9 cellular contexts compared by ENCODE assay signal in genomic region chr7:12638851-12639467, GRCh38. TPM values are rescaled to one million over a fixed set of nuclear protein-coding genes. Genes with fewer than 3 reads are reported as not detected.
DNase-seq lines count a peak whose midpoint lies in the region; ATAC-seq, FAIRE-seq and TF ChIP-seq lines count a peak whose summit lies in the region.
"Had no signal": no experiment of that assay in that cellular context is flagged by ENCODE, and none has a peak within 500 bp of the region (broad histone marks: within the 10 kb centered on the region; RNA-seq: fewer than 3 reads in every experiment).

No MANE protein-coding gene starts in this region.

- H3K36me3 ChIP-seq in NT2/D1 (ENCODE audit: insufficient read depth, insufficient read length, low read length), result no peaks in the 10 kb centered on the region
- H3K36me3 ChIP-seq: HAP-1 had no signal

- H3K9me3 ChIP-seq in NT2/D1 (ENCODE audit: insufficient read depth, low read length), result no peaks in the 10 kb centered on the region
- H3K9me3 ChIP-seq: HAP-1 had no signal

- H3K4me3 ChIP-seq in NT2/D1 (ENCODE audit: insufficient read length, low read depth), result no peak overlapping the region
- H3K4me3 ChIP-seq in coronary artery, result no peak overlapping the region
- H3K4me3 ChIP-seq in lower leg skin (ENCODE audit: low read depth, poor library complexity, severe bottlenecking), result no peak overlapping the region
- H3K4me3 ChIP-seq: HAP-1 had no signal

- DNase-seq in ACHN (peak; percentile 80), GM12891 (ENCODE audit: insufficient read length, low spot score) (no peak), NT2/D1 (ENCODE audit: low read depth, low spot score) (peak; percentile 11), coronary artery (ENCODE audit: low spot score) (no peak), myocyte (ENCODE audit: low read depth) (peak; percentile 63), lower leg skin (ENCODE audit: low spot score in 2 of 2) (no peak)

- TF ChIP-seq CTCF in coronary artery (IDR thresholded peaks at IDR 0.05), result peak; percentile 37
- no peak for TF ChIP-seq CTCF in lower leg skin (IDR thresholded peaks at IDR 0.05)

- no peak for TF ChIP-seq POLR2A in GM12891 (IDR thresholded peaks at IDR 0.05; ENCODE audit: low read depth, low read length)
- TF ChIP-seq POLR2A in lower leg skin (IDR thresholded peaks at IDR 0.05), result no peak

- ATAC-seq in HG03354 (IDR thresholded peaks at IDR 0.05; ENCODE audit: poor library complexity, severe bottlenecking, unreplicated experiment) (peak; percentile 62), HG02840 (IDR thresholded peaks at IDR 0.05; ENCODE audit: low FRiP score, unreplicated experiment) (no peak)

- intact Hi-C loops in lower leg skin (cut with DNase I; ENCODE audit: low total_unique reads), result no loop called here

- in situ Hi-C loops in ACHN (cut with HindIII; ENCODE audit: low pct_ligation_motif_present, low pct_unique_long_range_greater_than_20kb, low sequenced_read_pairs), result no loop called here

- no peak overlapping the region for H3K9ac ChIP-seq in NT2/D1 (ENCODE audit: insufficient read length, low read depth)

- no peaks in the 10 kb centered on the region for H3K4me1 ChIP-seq in NT2/D1 (ENCODE audit: insufficient read depth, insufficient read length)
- H3K4me1 ChIP-seq: HAP-1 had no signal

- no peak overlapping the region for H3K27ac ChIP-seq in coronary artery

- WGBS in lower leg skin, 2 donors, result 11% methylated on average over 6 of the region's 6 CpGs

- peak; percentile 55 for FAIRE-seq in GM12891 (lab: Jason Lieb, UNC)

- no peaks in the 10 kb centered on the region for H3K27me3 ChIP-seq in NT2/D1 (ENCODE audit: insufficient read depth, insufficient read length)

TF ChIP-seq in GM12891, 5 proteins besides CTCF, POLR2A, EP300 and RAD21:
- no peak for TF ChIP-seq POLR2AphosphoS5 (IDR thresholded peaks at IDR 0.05; ENCODE audit: low read depth, low read length)
- no peak for TF ChIP-seq SPI1 (IDR thresholded peaks at IDR 0.05; ENCODE audit: low read depth, low read length)
- TF ChIP-seq PAX5 (IDR thresholded peaks at IDR 0.05; ENCODE audit: insufficient read depth, low read length, severe bottlenecking), result no peak
- TF ChIP-seq TAF1 (IDR thresholded peaks at IDR 0.05; ENCODE audit: low read depth, low read length), result no peak
- TF ChIP-seq POU2F2 (IDR thresholded peaks at IDR 0.05; ENCODE audit: low read depth, low read length), result no peak

RNA-seq across cellular contexts. Expression of gene ARL4A, which starts 48.5 kb away (rescaled TPM):
- polyA plus RNA-seq in GM12891 (2012; ENCODE audit: low read depth, missing spikeins), result 0.69 TPM
- total RNA-seq in myocyte, result 19.2 and 38.4 TPM in 2 replicates
- polyA plus RNA-seq in myocyte (2012), result 26.8 TPM
- 100 to 1,000 TPM in 3 of 4 donors, 10 to 100 TPM in 1; 94.9 to 253 (median 143) TPM for total RNA-seq in lower leg skin

Comparison
In these comparisons a context has a peak if more than half of its experiments do, and no peak if none do; other contexts are left out.
1. DNase-seq: peak in ACHN (single experiment), NT2/D1 (single experiment) and myocyte (single experiment); none in GM12891 (single experiment), coronary artery (single experiment) and lower leg skin (0 of 2).